Comparison of ENCODE assay signal across 8 cellular contexts in the genomic region with DNA sequence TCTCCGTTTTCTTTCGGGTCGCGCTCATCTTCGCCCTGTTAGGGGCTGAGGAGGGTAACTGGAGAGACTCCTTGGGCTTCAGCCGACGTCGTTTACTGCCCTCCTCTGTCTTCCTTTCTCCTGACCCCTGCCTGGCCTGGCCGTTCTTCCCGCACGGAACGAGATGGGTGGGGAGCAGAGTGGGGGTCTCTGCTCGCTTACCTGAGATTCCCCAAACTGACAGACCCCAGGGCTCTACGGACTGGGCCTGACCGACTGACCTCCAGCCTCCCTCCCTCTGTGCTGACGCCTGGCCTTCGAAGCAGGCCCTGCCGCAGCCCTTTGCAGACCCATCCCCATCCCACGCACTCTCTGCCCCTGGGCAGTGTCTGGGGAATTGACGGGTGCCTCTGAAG. TPM values are rescaled to one million over a fixed set of nuclear protein-coding genes. Genes with fewer than 3 reads are reported as not detected.
DNase-seq lines count a peak whose midpoint lies in the region; ATAC-seq and TF ChIP-seq lines count a peak whose summit lies in the region.

No MANE protein-coding gene starts in this region.

- POLR2A ChIA-PET in AG04449 (lab: Yijun Ruan, JAX): interaction anchor here (0.6 kb wide), 1 partner anchor 85 kb away, joined by 3 read pairs; no protein-coding TSS in a partner anchor

- H3K4me3 ChIP-seq in AG04449 (ENCODE audit: low read depth, low read length): peak overlapping the region; percentile 100
- peak overlapping the region; percentile 89 for H3K4me3 ChIP-seq in GM23248
- peak overlapping the region; percentile 72 to 94 (median 88) for H3K4me3 ChIP-seq in esophagus muscularis mucosa
- H3K4me3 ChIP-seq in neuron (ENCODE audit: low read length): peak overlapping the region; percentile 72

- H4K20me1 ChIP-seq in GM23248 (ENCODE audit: insufficient read depth): 0 out of 2 replicates have a peak, but pooled peaks cover under 1% of the 10 kb centered on the region

- H3K4me1 ChIP-seq in GM23248 (ENCODE audit: insufficient read depth): peaks cover 23% of the 10 kb centered on the region
- peaks cover 13 to 35% (median 28%) of the 10 kb centered on the region in 4 donors for H3K4me1 ChIP-seq in esophagus muscularis mucosa
- H3K4me1 ChIP-seq in neuron (ENCODE audit: insufficient read depth, low read length): peaks cover 20% of the 10 kb centered on the region

- H3K27me3 ChIP-seq in GM23248 (replicated peaks; ENCODE audit: insufficient read depth): no peaks in the 10 kb centered on the region
- H3K27me3 ChIP-seq in esophagus muscularis mucosa: no peaks in the 10 kb centered on the region
- no peaks in the 10 kb centered on the region for H3K27me3 ChIP-seq in neuron (ENCODE audit: insufficient read depth, low read length)

- peak overlapping the region; percentile 98 for H3K27ac Mint-ChIP-seq in T-helper 17 cell

- H3F3A ChIP-seq in GM23248 (ENCODE audit: insufficient read depth): 0 out of 2 replicates have a peak, but pooled peaks cover 9% of the 10 kb centered on the region

- TF ChIP-seq POLR2A in esophagus muscularis mucosa (IDR thresholded peaks at IDR 0.05; ENCODE audit: low read depth): no peak

- ATAC-seq in T-helper 17 cell (no peak), HG03378 (IDR thresholded peaks at IDR 0.05; ENCODE audit: unreplicated experiment) (no peak)

- H3K4me1 Mint-ChIP-seq in T-helper 17 cell: peaks cover 23% of the 10 kb centered on the region

- H3K27ac ChIP-seq in GM23248: peak overlapping the region; percentile 89
- peak overlapping the region; percentile 84 to 91 (median 90) for H3K27ac ChIP-seq in esophagus muscularis mucosa (replicated peaks in 1 of 4)

- in situ Hi-C loops in GM23248 (cut with MboI): loop anchor here (25.0 kb wide), 1 partner anchor 657 kb away; no protein-coding TSS in a partner anchor

- WGBS in GM23248 (ENCODE audit: low coverage in 1 of 2, low lambda C conversion rate in 2 of 2, missing lambda C conversion rate in 2 of 2), 2 experiments: 1 to 2% methylated on average over 20 of the region's 20 CpGs
- under 1% methylated on average over 20 of the region's 20 CpGs for WGBS in esophagus muscularis mucosa

- H3K4me2 ChIP-seq in GM23248 (ENCODE audit: unreplicated experiment): peak overlapping the region; percentile 83

- intact Hi-C loops in esophagus muscularis mucosa (cut with DNase I): loop anchor here (5.0 kb wide), 1 partner anchor 42 kb away; no protein-coding TSS in a partner anchor

- H3K36me3 ChIP-seq in GM23248 (ENCODE audit: low read depth): peaks cover 7% of the 10 kb centered on the region; the same call in 1 of the 2 replicates
- peaks cover 6 to 24% (median 20%) of the 10 kb centered on the region in 4 donors for H3K36me3 ChIP-seq in esophagus muscularis mucosa
- H3K36me3 ChIP-seq in neuron (ENCODE audit: insufficient read depth, low read length): peaks cover 18% of the 10 kb centered on the region

- H3K79me2 ChIP-seq in GM23248 (ENCODE audit: insufficient read depth): peaks cover 52% of the 10 kb centered on the region

- peak overlapping the region; percentile 99 for H3K9ac ChIP-seq in GM23248

- no peaks in the 10 kb centered on the region for H3K9me3 ChIP-seq in GM23248 (ENCODE audit: low read depth)
- peaks cover 2% of the 10 kb centered on the region for H3K9me3 ChIP-seq in T-helper 17 cell (ENCODE audit: control insufficient read depth, low read length, poor library complexity, severe bottlenecking)
- H3K9me3 ChIP-seq in esophagus muscularis mucosa: peaks cover 0 to 7% (median 3%) of the 10 kb centered on the region in 4 donors
- H3K9me3 ChIP-seq in neuron (ENCODE audit: low read length): no peaks in the 10 kb centered on the region

- H2AFZ ChIP-seq in GM23248 (peak overlapping the region; percentile 65), neuron (ENCODE audit: low read depth, low read length) (peak overlapping the region; percentile 8)

- H3K36me3 Mint-ChIP-seq in T-helper 17 cell (ENCODE audit: low read depth): peaks cover 2% of the 10 kb centered on the region

- H3K4me3 Mint-ChIP-seq in T-helper 17 cell: peak overlapping the region; percentile 96

- TF ChIP-seq CTCF in AG04449 (IDR thresholded peaks at IDR 0.05; ENCODE audit: insufficient read depth, low read length, missing control alignments): no peak
- no peak for TF ChIP-seq CTCF in esophagus muscularis mucosa (IDR thresholded peaks at IDR 0.05)

- DNase-seq in AG04449 (ENCODE audit: low read depth, low spot score) (no peak), GM23248 (peak; percentile 57), T-helper 17 cell (no peak), esophagus muscularis mucosa (ENCODE audit: extremely low spot score) (no peak), pons (ENCODE audit: low spot score) (no peak), superior temporal gyrus (ENCODE audit: extremely low spot score) (no peak)

- CTCF ChIA-PET in AG04449 (lab: Yijun Ruan, JAX): interaction anchor here (15.2 kb wide), 1 partner anchor 108 kb away, joined by 402 read pairs; no protein-coding TSS in a partner anchor

- H3K27me3 Mint-ChIP-seq in T-helper 17 cell: no peaks in the 10 kb centered on the region

- no peak for TF ChIP-seq EP300 in esophagus muscularis mucosa (IDR thresholded peaks at IDR 0.05)

- H3K9me2 ChIP-seq in GM23248 (ENCODE audit: insufficient read depth): no peaks in the 10 kb centered on the region

RNA-seq across cellular contexts. Expression of gene GOLGA5, which starts 0.4 kb away (rescaled TPM):
- total RNA-seq in GM23248 (2014; rRNA removed; shearing (Covaris generic)): 50.0 and 56.4 TPM in 2 replicates
- polyA plus RNA-seq in GM23248 (2016; fragmentation: Nextera tagmentation; extraction: Ambion mirVana): 66.2 and 70.6 TPM in 2 replicates
- 10 to 100 TPM; 12.0 to 12.4 TPM for total RNA-seq in T-helper 17 cell
- total RNA-seq in esophagus muscularis mucosa: 10 to 100 TPM; 33.0 to 35.4 (median 34.3) TPM

RNA-seq across cellular contexts. Expression of gene LGMN, which starts 46.1 kb away (rescaled TPM):
- 82.7 and 129 TPM in 2 replicates for total RNA-seq in GM23248 (2014; rRNA removed; shearing (Covaris generic))
- polyA plus RNA-seq in GM23248 (2016; fragmentation: Nextera tagmentation; extraction: Ambion mirVana): 98.8 and 106 TPM in 2 replicates
- 1 to 10 TPM; 5.2 to 8.3 TPM for total RNA-seq in T-helper 17 cell
- 100 to 1,000 TPM in 1 of 4 donors, 10 to 100 TPM in 3; 64.2 to 110 (median 71.5) TPM for total RNA-seq in esophagus muscularis mucosa
